Comparison of ENCODE assay signal across 7 cellular contexts in genomic region chr6:18386302-18386976, GRCh38. TPM values are rescaled to one million over a fixed set of nuclear protein-coding genes. Genes with fewer than 3 reads are reported as not detected.
A peak's percentile ranks its signal among the peaks of the same experiment; 100 is the strongest.
DNase-seq lines count a peak whose midpoint lies in the region; ATAC-seq lines count a peak whose summit lies in the region.

No MANE protein-coding gene starts in this region.

- H3K9me3 Mint-ChIP-seq in IgD-negative memory B cell = no peaks in the 10 kb centered on the region
- H3K9me3 Mint-ChIP-seq in activated naive CD8-positive, alpha-beta T cell treated with anti-CD3 and anti-CD28 coated beads, Interleukin-2, amount 10 ng/mL, durations not matched to agents 7 days and 5 days = no peaks in the 10 kb centered on the region
- H3K9me3 Mint-ChIP-seq in stimulated activated naive B cell treated with anti-CD40 and anti-IgM and Interleukin-4, amounts not matched to agents 10 μg/mL and 1 μg/mL and 100 μg/mL, for 72 hours = no peaks in the 10 kb centered on the region

- H3K4me1 ChIP-seq in iPS-20b (ENCODE audit: insufficient read depth, low read length) = peaks cover 12% of the 10 kb centered on the region; the same call in 1 of the 2 replicates

- H3K27me3 ChIP-seq in iPS-20b (ENCODE audit: insufficient read depth, low read length) = peaks cover 11% of the 10 kb centered on the region; the same call in 1 of the 2 replicates

- peak overlapping the region; percentile 78 for H3K4me3 ChIP-seq in iPS-20b (ENCODE audit: low read length)

- no peak for ATAC-seq in activated naive CD8-positive, alpha-beta T cell treated with anti-CD3 and anti-CD28 coated beads, Interleukin-2, amount 10 ng/mL, durations not matched to agents 7 days and 5 days (ENCODE audit: low read depth)
- no peak for ATAC-seq in stimulated activated naive B cell treated with anti-CD40 and anti-IgM and Interleukin-4, amounts not matched to agents 10 μg/mL and 1 μg/mL and 100 μg/mL, for 72 hours (replicated peaks)
- ATAC-seq in GM21526 (IDR thresholded peaks at IDR 0.05; ENCODE audit: low FRiP score, unreplicated experiment) = no peak

- DNase-seq in activated naive CD8-positive, alpha-beta T cell treated with anti-CD3 and anti-CD28 coated beads, Interleukin-2, amount 10 ng/mL, durations not matched to agents 7 days and 5 days = no peak
- DNase-seq in stimulated activated naive B cell treated with anti-CD40 and anti-IgM and Interleukin-4, amounts not matched to agents 10 μg/mL and 1 μg/mL and 100 μg/mL, for 72 hours = no peak
- no peak for DNase-seq in activated CD4-positive, CD25-positive, alpha-beta regulatory T cell (lab: John Stamatoyannopoulos, UW)
- DNase-seq in COLO829 (ENCODE audit: low spot score) = no peak

- peaks cover 31 to 42% (median 37%) of the 10 kb centered on the region in 3 donors for H3K4me1 Mint-ChIP-seq in IgD-negative memory B cell
- H3K4me1 Mint-ChIP-seq in activated naive CD8-positive, alpha-beta T cell treated with anti-CD3 and anti-CD28 coated beads, Interleukin-2, amount 10 ng/mL, durations not matched to agents 7 days and 5 days = peaks cover 22% of the 10 kb centered on the region
- H3K4me1 Mint-ChIP-seq in stimulated activated naive B cell treated with anti-CD40 and anti-IgM and Interleukin-4, amounts not matched to agents 10 μg/mL and 1 μg/mL and 100 μg/mL, for 72 hours = peaks cover 31 to 41% of the 10 kb centered on the region in 2 donors

- no peaks in the 10 kb centered on the region for H3K36me3 ChIP-seq in iPS-20b (ENCODE audit: insufficient read depth, low read depth, low read length)

- peak overlapping the region; percentile 54; the same call in 1 of the 2 replicates for H3K9ac ChIP-seq in iPS-20b (ENCODE audit: low read depth, low read length)

- no peaks in the 10 kb centered on the region for H3K27me3 Mint-ChIP-seq in IgD-negative memory B cell
- peaks cover 3% of the 10 kb centered on the region for H3K27me3 Mint-ChIP-seq in activated naive CD8-positive, alpha-beta T cell treated with anti-CD3 and anti-CD28 coated beads, Interleukin-2, amount 10 ng/mL, durations not matched to agents 7 days and 5 days
- H3K27me3 Mint-ChIP-seq in stimulated activated naive B cell treated with anti-CD40 and anti-IgM and Interleukin-4, amounts not matched to agents 10 μg/mL and 1 μg/mL and 100 μg/mL, for 72 hours = no peaks in the 10 kb centered on the region

- POLR2A ChIA-PET in activated naive CD8-positive, alpha-beta T cell treated with anti-CD3 and anti-CD28 coated beads, Interleukin-2, amount 10 ng/mL, durations not matched to agents 7 days and 5 days (lab: Charles Lee) = interaction anchor here (0.6 to 1.0 kb wide), 3 partner anchors 119 to 979 kb away, joined by 3 to 5 read pairs (median 4); no protein-coding TSS in a partner anchor

- H3K27ac ChIP-seq in iPS-20b (ENCODE audit: low read length) = no peak overlapping the region

- no peaks in the 10 kb centered on the region for H3K9me3 ChIP-seq in iPS-20b (ENCODE audit: insufficient read depth, low read depth, low read length)

- peaks cover 2% of the 10 kb centered on the region for H3K36me3 Mint-ChIP-seq in IgD-negative memory B cell
- no peaks in the 10 kb centered on the region for H3K36me3 Mint-ChIP-seq in activated naive CD8-positive, alpha-beta T cell treated with anti-CD3 and anti-CD28 coated beads, Interleukin-2, amount 10 ng/mL, durations not matched to agents 7 days and 5 days
- peaks cover 3 to 4% of the 10 kb centered on the region in 2 donors for H3K36me3 Mint-ChIP-seq in stimulated activated naive B cell treated with anti-CD40 and anti-IgM and Interleukin-4, amounts not matched to agents 10 μg/mL and 1 μg/mL and 100 μg/mL, for 72 hours

- peak overlapping the region; percentile 99 to 100 (median 99) for H3K4me3 Mint-ChIP-seq in IgD-negative memory B cell
- H3K4me3 Mint-ChIP-seq in activated naive CD8-positive, alpha-beta T cell treated with anti-CD3 and anti-CD28 coated beads, Interleukin-2, amount 10 ng/mL, durations not matched to agents 7 days and 5 days = peak overlapping the region; percentile 95
- peak overlapping the region; percentile 90 to 94 for H3K4me3 Mint-ChIP-seq in stimulated activated naive B cell treated with anti-CD40 and anti-IgM and Interleukin-4, amounts not matched to agents 10 μg/mL and 1 μg/mL and 100 μg/mL, for 72 hours

- peak overlapping the region in 2 of 3 donors; percentile 80 to 84 for H3K27ac Mint-ChIP-seq in IgD-negative memory B cell
- H3K27ac Mint-ChIP-seq in activated naive CD8-positive, alpha-beta T cell treated with anti-CD3 and anti-CD28 coated beads, Interleukin-2, amount 10 ng/mL, durations not matched to agents 7 days and 5 days = peak overlapping the region; percentile 59
- peak overlapping the region; percentile 73 for H3K27ac Mint-ChIP-seq in stimulated activated naive B cell treated with anti-CD40 and anti-IgM and Interleukin-4, amounts not matched to agents 10 μg/mL and 1 μg/mL and 100 μg/mL, for 72 hours

RNA-seq across cellular contexts. Expression of gene RNF144B, which starts 0.7 kb away (rescaled TPM):
- 6.2 TPM for polyA plus RNA-seq in IgD-negative memory B cell
- total RNA-seq in activated naive CD8-positive, alpha-beta T cell treated with anti-CD3 and anti-CD28 coated beads, Interleukin-2, amount 10 ng/mL, durations not matched to agents 7 days and 5 days = 1 to 10 TPM; 2.3 to 3.6 TPM
